Comparison of ENCODE assay signal across 11 cellular contexts in genomic region chr16:4110065-4110464, GRCh38.
"Had no signal": no experiment of that assay in that cellular context is flagged by ENCODE, and none has a peak within 500 bp of the region (broad histone marks: within the 10 kb centered on the region; RNA-seq: fewer than 3 reads in every experiment).

No MANE protein-coding gene starts in this region.

- ATAC-seq: activated CD8-positive, alpha-beta memory T cell treated with anti-CD3 and anti-CD28 coated beads, Interleukin-2, amount 10 ng/mL, durations not matched to agents 7 days and 5 days; right cardiac atrium; stimulated activated memory B cell treated with anti-CD40 and anti-IgM and Interleukin-4, amounts not matched to agents 10 μg/mL and 1 μg/mL and 100 μg/mL, for 72 hours had no signal

- H3K9me3 ChIP-seq: neutrophil had no signal

- H3K4me2 ChIP-seq: smooth muscle cell had no signal

- DNase-seq: activated CD4-positive, alpha-beta T cell treated with anti-CD3 and anti-CD28 coated beads for 1 hour; activated CD4-positive, alpha-beta T cell treated with anti-CD3 and anti-CD28 coated beads, Interleukin-2, amount 50 U/mL, for 48 hours; activated CD8-positive, alpha-beta memory T cell treated with anti-CD3 and anti-CD28 coated beads, Interleukin-2, amount 10 ng/mL, durations not matched to agents 7 days and 5 days; activated effector memory CD4-positive, alpha-beta T cell treated with anti-CD3 and anti-CD28 coated beads, Interleukin-2, amount 50 U/mL, for 16 hours; activated naive CD8-positive, alpha-beta T cell treated with anti-CD3 and anti-CD28 coated beads for 36 hours; endodermal cell; erythroblast; right cardiac atrium had no signal

- H3K4me3 ChIP-seq: smooth muscle cell had no signal

- H3K36me3 ChIP-seq: neutrophil had no signal

- H3K27ac ChIP-seq: neutrophil had no signal
